ENCODE assay signal across 1 cellular context in genomic region chr14:86464386-86464785, GRCh38.
TF ChIP-seq lines count a peak whose summit lies in the region.

No MANE protein-coding gene starts in this region.

TF ChIP-seq in IMR-90, 13 proteins besides CTCF, POLR2A, EP300 and RAD21:
- no peak for TF ChIP-seq FOS (IDR thresholded peaks at IDR 0.05; ENCODE audit: low read depth, low read length)
- TF ChIP-seq ELK1 (IDR thresholded peaks at IDR 0.05; ENCODE audit: borderline replicate concordance, low read depth, low read length): no peak
- TF ChIP-seq MAFK (IDR thresholded peaks at IDR 0.05; ENCODE audit: low read depth, low read length): no peak
- TF ChIP-seq CEBPB (IDR thresholded peaks at IDR 0.05; ENCODE audit: low read depth, low read length): no peak
- no peak for TF ChIP-seq RCOR1 (IDR thresholded peaks at IDR 0.05; ENCODE audit: insufficient replicate concordance, low read length)
- no peak for TF ChIP-seq NFE2L2 (IDR thresholded peaks at IDR 0.05; ENCODE audit: low read depth, low read length)
